25 cellular contexts compared by ENCODE assay signal in genomic region chr13:111458739-111459138, GRCh38.
"Had no signal": no experiment of that assay in that cellular context is flagged by ENCODE, and none has a peak within 500 bp of the region (broad histone marks: within the 10 kb centered on the region; RNA-seq: fewer than 3 reads in every experiment).

No MANE protein-coding gene starts in this region.

- H3K27ac ChIP-seq: epithelial cell of prostate, esophagus muscularis mucosa, gastroesophageal sphincter, left ventricle myocardium inferior, psoas muscle, sigmoid colon, skin epidermis, stomach, thoracic aorta, transverse colon had no signal

- H3K36me3 ChIP-seq: esophagus muscularis mucosa, gastroesophageal sphincter, left ventricle myocardium inferior, sigmoid colon, stomach, thoracic aorta, transverse colon had no signal

- FAIRE-seq: colon, keratinocyte had no signal

- H3K4me3 ChIP-seq: esophagus muscularis mucosa, gastroesophageal sphincter, left ventricle myocardium inferior, lung, psoas muscle, sigmoid colon, skin epidermis, stomach, thoracic aorta, transverse colon had no signal

- H3K9me3 ChIP-seq: thoracic aorta had no signal

- DNase-seq: effector memory CD8-positive, alpha-beta T cell; glutamatergic neuron; left ventricle myocardium inferior; mesenchymal stem cell; midbrain; naive B cell; psoas muscle; retina; sigmoid colon; stimulated activated CD4-positive, alpha-beta T cell treated with anti-CD3 and anti-CD28 coated beads, Interleukin-2, amount 100 ng/mL, for 24 hours; stimulated activated CD4-positive, alpha-beta T cell treated with anti-CD3 and anti-CD28 coated beads, Interleukin-4, amount 100 ng/mL, for 4 hours; stimulated activated naive CD4-positive, alpha-beta T cell; stomach; substantia nigra; transverse colon had no signal

- H3K9me3 Mint-ChIP-seq: effector memory CD8-positive, alpha-beta T cell had no signal

- H3K4me1 Mint-ChIP-seq: nephron had no signal

- H3K4me3 Mint-ChIP-seq: dendritic cell treated with granulocyte-macrophage colony-stimulating factor and Interleukin-4, amounts not matched to agents 40 ng/mL and 50 ng/mL, for 4 days; effector memory CD8-positive, alpha-beta T cell; naive B cell; nephron had no signal

- ATAC-seq: effector memory CD8-positive, alpha-beta T cell; gastroesophageal sphincter; psoas muscle had no signal

- H3K27ac Mint-ChIP-seq: dendritic cell treated with granulocyte-macrophage colony-stimulating factor and Interleukin-4, amounts not matched to agents 40 ng/mL and 50 ng/mL, for 4 days; effector memory CD8-positive, alpha-beta T cell; naive B cell; nephron had no signal

- H3K36me3 Mint-ChIP-seq: naive B cell had no signal

- H3K4me1 ChIP-seq: gastroesophageal sphincter, left ventricle myocardium inferior, psoas muscle, sigmoid colon, transverse colon had no signal
